In the genomic region with DNA sequence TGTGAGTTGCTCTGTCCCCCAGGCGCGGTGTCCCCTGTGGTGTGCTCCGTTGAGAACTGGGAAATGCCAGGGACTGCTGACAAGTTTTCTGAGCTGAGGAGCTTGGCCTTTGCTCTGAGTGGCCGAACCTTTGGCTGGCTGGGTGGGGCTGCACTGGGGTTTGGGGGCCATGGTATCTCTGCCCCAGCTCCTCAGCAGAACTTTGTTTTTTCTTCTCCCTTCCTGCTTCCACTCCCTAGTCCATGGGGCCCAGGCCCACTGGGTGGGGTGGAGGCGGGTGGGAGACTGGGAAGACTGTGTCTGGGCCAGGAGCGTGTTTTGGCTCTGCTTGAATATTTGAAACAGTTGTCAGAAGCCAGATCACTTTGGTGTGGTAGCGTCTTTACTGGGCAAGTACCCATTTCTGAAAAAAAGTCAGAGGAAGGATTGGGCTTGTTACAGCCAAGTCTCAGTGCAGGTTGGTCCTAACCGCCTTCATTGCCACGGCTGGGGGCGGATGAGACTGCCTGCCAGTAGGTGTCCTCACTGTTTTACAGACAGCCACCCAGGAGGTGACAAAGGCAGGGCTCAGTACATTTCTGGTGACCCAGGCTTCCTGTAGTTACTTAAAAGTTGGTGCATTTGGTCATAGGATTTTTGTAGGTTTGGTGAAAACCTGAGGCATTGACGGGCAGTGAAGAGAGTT, we compare ENCODE assay signal across 1 cellular context.
TF ChIP-seq lines count a peak whose summit lies in the region.

No MANE protein-coding gene starts in this region.

TF ChIP-seq in HepG2, 621 proteins besides CTCF, POLR2A, EP300 and RAD21 (continued from another document and continues in another):
- TF ChIP-seq, protein P1, sequence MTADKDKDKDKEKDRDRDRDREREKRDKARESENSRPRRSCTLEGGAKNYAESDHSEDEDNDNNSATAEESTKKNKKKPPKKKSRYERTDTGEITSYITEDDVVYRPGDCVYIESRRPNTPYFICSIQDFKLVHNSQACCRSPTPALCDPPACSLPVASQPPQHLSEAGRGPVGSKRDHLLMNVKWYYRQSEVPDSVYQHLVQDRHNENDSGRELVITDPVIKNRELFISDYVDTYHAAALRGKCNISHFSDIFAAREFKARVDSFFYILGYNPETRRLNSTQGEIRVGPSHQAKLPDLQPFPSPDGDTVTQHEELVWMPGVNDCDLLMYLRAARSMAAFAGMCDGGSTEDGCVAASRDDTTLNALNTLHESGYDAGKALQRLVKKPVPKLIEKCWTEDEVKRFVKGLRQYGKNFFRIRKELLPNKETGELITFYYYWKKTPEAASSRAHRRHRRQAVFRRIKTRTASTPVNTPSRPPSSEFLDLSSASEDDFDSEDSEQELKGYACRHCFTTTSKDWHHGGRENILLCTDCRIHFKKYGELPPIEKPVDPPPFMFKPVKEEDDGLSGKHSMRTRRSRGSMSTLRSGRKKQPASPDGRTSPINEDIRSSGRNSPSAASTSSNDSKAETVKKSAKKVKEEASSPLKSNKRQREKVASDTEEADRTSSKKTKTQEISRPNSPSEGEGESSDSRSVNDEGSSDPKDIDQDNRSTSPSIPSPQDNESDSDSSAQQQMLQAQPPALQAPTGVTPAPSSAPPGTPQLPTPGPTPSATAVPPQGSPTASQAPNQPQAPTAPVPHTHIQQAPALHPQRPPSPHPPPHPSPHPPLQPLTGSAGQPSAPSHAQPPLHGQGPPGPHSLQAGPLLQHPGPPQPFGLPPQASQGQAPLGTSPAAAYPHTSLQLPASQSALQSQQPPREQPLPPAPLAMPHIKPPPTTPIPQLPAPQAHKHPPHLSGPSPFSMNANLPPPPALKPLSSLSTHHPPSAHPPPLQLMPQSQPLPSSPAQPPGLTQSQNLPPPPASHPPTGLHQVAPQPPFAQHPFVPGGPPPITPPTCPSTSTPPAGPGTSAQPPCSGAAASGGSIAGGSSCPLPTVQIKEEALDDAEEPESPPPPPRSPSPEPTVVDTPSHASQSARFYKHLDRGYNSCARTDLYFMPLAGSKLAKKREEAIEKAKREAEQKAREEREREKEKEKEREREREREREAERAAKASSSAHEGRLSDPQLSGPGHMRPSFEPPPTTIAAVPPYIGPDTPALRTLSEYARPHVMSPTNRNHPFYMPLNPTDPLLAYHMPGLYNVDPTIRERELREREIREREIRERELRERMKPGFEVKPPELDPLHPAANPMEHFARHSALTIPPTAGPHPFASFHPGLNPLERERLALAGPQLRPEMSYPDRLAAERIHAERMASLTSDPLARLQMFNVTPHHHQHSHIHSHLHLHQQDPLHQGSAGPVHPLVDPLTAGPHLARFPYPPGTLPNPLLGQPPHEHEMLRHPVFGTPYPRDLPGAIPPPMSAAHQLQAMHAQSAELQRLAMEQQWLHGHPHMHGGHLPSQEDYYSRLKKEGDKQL (CRISPR knock-in tag; IDR thresholded peaks at IDR 0.05; ENCODE audit: low read depth): no peak
- no peak for TF ChIP-seq ZNF432 (CRISPR knock-in tag; IDR thresholded peaks at IDR 0.05; ENCODE audit: borderline replicate concordance)
- no peak for TF ChIP-seq ZBTB8A (CRISPR knock-in tag; IDR thresholded peaks at IDR 0.05; ENCODE audit: borderline replicate concordance, low read depth)
- no peak for TF ChIP-seq DNMT3B (CRISPR knock-in tag; conservative IDR thresholded peaks at IDR 0.05)
- TF ChIP-seq LCORL (IDR thresholded peaks at IDR 0.05): no peak
- TF ChIP-seq LCORL (CRISPR knock-in tag; IDR thresholded peaks at IDR 0.05): peak; percentile 50; the same call in 1 of the 2 replicates
- TF ChIP-seq ZNF510 (CRISPR knock-in tag; IDR thresholded peaks at IDR 0.05; ENCODE audit: low read depth): peak; percentile 53; the same call in 1 of the 2 replicates
- TF ChIP-seq GATAD2A (CRISPR knock-in tag; IDR thresholded peaks at IDR 0.05): peak; percentile 41; the same call in 1 of the 2 replicates
- peak; percentile 73; the same call in 1 of the 2 replicates for TF ChIP-seq ZNF792 (CRISPR knock-in tag; IDR thresholded peaks at IDR 0.05)
- TF ChIP-seq MAZ (IDR thresholded peaks at IDR 0.05; ENCODE audit: borderline replicate concordance, low read depth, low read length): no peak
- TF ChIP-seq MAZ (CRISPR knock-in tag; IDR thresholded peaks at IDR 0.05; ENCODE audit: low read depth): 0 out of 2 replicates have a peak, but pooled peaks have one; percentile 7
- TF ChIP-seq, protein P2, sequence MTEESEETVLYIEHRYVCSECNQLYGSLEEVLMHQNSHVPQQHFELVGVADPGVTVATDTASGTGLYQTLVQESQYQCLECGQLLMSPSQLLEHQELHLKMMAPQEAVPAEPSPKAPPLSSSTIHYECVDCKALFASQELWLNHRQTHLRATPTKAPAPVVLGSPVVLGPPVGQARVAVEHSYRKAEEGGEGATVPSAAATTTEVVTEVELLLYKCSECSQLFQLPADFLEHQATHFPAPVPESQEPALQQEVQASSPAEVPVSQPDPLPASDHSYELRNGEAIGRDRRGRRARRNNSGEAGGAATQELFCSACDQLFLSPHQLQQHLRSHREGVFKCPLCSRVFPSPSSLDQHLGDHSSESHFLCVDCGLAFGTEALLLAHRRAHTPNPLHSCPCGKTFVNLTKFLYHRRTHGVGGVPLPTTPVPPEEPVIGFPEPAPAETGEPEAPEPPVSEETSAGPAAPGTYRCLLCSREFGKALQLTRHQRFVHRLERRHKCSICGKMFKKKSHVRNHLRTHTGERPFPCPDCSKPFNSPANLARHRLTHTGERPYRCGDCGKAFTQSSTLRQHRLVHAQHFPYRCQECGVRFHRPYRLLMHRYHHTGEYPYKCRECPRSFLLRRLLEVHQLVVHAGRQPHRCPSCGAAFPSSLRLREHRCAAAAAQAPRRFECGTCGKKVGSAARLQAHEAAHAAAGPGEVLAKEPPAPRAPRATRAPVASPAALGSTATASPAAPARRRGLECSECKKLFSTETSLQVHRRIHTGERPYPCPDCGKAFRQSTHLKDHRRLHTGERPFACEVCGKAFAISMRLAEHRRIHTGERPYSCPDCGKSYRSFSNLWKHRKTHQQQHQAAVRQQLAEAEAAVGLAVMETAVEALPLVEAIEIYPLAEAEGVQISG (CRISPR knock-in tag; IDR thresholded peaks at IDR 0.05): peak; percentile 69
- TF ChIP-seq GATAD1 (CRISPR knock-in tag; IDR thresholded peaks at IDR 0.05): peak; percentile 40; the same call in 1 of the 2 replicates
- TF ChIP-seq SMAD3 (CRISPR knock-in tag; IDR thresholded peaks at IDR 0.05): peak; percentile 24; the same call in 1 of the 2 replicates
- TF ChIP-seq, protein P3, sequence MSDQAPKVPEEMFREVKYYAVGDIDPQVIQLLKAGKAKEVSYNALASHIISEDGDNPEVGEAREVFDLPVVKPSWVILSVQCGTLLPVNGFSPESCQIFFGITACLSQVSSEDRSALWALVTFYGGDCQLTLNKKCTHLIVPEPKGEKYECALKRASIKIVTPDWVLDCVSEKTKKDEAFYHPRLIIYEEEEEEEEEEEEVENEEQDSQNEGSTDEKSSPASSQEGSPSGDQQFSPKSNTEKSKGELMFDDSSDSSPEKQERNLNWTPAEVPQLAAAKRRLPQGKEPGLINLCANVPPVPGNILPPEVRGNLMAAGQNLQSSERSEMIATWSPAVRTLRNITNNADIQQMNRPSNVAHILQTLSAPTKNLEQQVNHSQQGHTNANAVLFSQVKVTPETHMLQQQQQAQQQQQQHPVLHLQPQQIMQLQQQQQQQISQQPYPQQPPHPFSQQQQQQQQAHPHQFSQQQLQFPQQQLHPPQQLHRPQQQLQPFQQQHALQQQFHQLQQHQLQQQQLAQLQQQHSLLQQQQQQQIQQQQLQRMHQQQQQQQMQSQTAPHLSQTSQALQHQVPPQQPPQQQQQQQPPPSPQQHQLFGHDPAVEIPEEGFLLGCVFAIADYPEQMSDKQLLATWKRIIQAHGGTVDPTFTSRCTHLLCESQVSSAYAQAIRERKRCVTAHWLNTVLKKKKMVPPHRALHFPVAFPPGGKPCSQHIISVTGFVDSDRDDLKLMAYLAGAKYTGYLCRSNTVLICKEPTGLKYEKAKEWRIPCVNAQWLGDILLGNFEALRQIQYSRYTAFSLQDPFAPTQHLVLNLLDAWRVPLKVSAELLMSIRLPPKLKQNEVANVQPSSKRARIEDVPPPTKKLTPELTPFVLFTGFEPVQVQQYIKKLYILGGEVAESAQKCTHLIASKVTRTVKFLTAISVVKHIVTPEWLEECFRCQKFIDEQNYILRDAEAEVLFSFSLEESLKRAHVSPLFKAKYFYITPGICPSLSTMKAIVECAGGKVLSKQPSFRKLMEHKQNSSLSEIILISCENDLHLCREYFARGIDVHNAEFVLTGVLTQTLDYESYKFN (CRISPR knock-in tag; conservative IDR thresholded peaks at IDR 0.05): no peak
- 0 out of 2 replicates have a peak, but pooled peaks have one; percentile 13 for TF ChIP-seq ISL2 (CRISPR knock-in tag; IDR thresholded peaks at IDR 0.05)
- TF ChIP-seq KDM3A (CRISPR knock-in tag; IDR thresholded peaks at IDR 0.05; ENCODE audit: low read depth): 0 out of 2 replicates have a peak, but pooled peaks have one; percentile 11
- TF ChIP-seq, protein P4, sequence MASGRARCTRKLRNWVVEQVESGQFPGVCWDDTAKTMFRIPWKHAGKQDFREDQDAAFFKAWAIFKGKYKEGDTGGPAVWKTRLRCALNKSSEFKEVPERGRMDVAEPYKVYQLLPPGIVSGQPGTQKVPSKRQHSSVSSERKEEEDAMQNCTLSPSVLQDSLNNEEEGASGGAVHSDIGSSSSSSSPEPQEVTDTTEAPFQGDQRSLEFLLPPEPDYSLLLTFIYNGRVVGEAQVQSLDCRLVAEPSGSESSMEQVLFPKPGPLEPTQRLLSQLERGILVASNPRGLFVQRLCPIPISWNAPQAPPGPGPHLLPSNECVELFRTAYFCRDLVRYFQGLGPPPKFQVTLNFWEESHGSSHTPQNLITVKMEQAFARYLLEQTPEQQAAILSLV (CRISPR knock-in tag; IDR thresholded peaks at IDR 0.05; ENCODE audit: borderline replicate concordance): no peak
- 0 out of 2 replicates have a peak, but pooled peaks have one; percentile 18 for TF ChIP-seq PPARG (CRISPR knock-in tag; conservative IDR thresholded peaks at IDR 0.05)
- no peak for TF ChIP-seq ATRX (CRISPR knock-in tag; IDR thresholded peaks at IDR 0.05; ENCODE audit: borderline replicate concordance)
- peak; percentile 49; the same call in 1 of the 2 replicates for TF ChIP-seq TARDBP (CRISPR knock-in tag; IDR thresholded peaks at IDR 0.05)
- TF ChIP-seq NFE2 (CRISPR knock-in tag; IDR thresholded peaks at IDR 0.05): no peak
- no peak for TF ChIP-seq ZNF737 (CRISPR knock-in tag; IDR thresholded peaks at IDR 0.05; ENCODE audit: borderline replicate concordance)
- no peak for TF ChIP-seq ZNF296 (CRISPR knock-in tag; conservative IDR thresholded peaks at IDR 0.05)
- TF ChIP-seq, protein P5, sequence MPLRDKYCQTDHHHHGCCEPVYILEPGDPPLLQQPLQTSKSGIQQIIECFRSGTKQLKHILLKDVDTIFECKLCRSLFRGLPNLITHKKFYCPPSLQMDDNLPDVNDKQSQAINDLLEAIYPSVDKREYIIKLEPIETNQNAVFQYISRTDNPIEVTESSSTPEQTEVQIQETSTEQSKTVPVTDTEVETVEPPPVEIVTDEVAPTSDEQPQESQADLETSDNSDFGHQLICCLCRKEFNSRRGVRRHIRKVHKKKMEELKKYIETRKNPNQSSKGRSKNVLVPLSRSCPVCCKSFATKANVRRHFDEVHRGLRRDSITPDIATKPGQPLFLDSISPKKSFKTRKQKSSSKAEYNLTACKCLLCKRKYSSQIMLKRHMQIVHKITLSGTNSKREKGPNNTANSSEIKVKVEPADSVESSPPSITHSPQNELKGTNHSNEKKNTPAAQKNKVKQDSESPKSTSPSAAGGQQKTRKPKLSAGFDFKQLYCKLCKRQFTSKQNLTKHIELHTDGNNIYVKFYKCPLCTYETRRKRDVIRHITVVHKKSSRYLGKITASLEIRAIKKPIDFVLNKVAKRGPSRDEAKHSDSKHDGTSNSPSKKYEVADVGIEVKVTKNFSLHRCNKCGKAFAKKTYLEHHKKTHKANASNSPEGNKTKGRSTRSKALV (CRISPR knock-in tag; IDR thresholded peaks at IDR 0.05): peak; percentile 55; the same call in 1 of the 2 replicates
- TF ChIP-seq, protein P6, sequence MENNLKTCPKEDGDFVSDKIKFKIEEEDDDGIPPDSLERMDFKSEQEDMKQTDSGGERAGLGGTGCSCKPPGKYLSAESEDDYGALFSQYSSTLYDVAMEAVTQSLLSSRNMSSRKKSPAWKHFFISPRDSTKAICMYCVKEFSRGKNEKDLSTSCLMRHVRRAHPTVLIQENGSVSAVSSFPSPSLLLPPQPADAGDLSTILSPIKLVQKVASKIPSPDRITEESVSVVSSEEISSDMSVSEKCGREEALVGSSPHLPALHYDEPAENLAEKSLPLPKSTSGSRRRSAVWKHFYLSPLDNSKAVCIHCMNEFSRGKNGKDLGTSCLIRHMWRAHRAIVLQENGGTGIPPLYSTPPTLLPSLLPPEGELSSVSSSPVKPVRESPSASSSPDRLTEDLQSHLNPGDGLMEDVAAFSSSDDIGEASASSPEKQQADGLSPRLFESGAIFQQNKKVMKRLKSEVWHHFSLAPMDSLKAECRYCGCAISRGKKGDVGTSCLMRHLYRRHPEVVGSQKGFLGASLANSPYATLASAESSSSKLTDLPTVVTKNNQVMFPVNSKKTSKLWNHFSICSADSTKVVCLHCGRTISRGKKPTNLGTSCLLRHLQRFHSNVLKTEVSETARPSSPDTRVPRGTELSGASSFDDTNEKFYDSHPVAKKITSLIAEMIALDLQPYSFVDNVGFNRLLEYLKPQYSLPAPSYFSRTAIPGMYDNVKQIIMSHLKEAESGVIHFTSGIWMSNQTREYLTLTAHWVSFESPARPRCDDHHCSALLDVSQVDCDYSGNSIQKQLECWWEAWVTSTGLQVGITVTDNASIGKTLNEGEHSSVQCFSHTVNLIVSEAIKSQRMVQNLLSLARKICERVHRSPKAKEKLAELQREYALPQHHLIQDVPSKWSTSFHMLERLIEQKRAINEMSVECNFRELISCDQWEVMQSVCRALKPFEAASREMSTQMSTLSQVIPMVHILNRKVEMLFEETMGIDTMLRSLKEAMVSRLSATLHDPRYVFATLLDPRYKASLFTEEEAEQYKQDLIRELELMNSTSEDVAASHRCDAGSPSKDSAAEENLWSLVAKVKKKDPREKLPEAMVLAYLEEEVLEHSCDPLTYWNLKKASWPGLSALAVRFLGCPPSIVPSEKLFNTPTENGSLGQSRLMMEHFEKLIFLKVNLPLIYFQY (CRISPR knock-in tag; IDR thresholded peaks at IDR 0.05; ENCODE audit: borderline replicate concordance): 0 out of 2 replicates have a peak, but pooled peaks have one; percentile 24
- no peak for TF ChIP-seq TOE1 (CRISPR knock-in tag; IDR thresholded peaks at IDR 0.05)
- TF ChIP-seq, protein P7, sequence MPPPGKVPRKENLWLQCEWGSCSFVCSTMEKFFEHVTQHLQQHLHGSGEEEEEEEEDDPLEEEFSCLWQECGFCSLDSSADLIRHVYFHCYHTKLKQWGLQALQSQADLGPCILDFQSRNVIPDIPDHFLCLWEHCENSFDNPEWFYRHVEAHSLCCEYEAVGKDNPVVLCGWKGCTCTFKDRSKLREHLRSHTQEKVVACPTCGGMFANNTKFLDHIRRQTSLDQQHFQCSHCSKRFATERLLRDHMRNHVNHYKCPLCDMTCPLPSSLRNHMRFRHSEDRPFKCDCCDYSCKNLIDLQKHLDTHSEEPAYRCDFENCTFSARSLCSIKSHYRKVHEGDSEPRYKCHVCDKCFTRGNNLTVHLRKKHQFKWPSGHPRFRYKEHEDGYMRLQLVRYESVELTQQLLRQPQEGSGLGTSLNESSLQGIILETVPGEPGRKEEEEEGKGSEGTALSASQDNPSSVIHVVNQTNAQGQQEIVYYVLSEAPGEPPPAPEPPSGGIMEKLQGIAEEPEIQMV (CRISPR knock-in tag; IDR thresholded peaks at IDR 0.05; ENCODE audit: low read depth): no peak
- 0 out of 2 replicates have a peak, but pooled peaks have one; percentile 59 for TF ChIP-seq MXD4 (CRISPR knock-in tag; IDR thresholded peaks at IDR 0.05)
- no peak for TF ChIP-seq TBP (CRISPR knock-in tag; IDR thresholded peaks at IDR 0.05)
- TF ChIP-seq ZNF335 (CRISPR knock-in tag; IDR thresholded peaks at IDR 0.05): no peak
- TF ChIP-seq ARID2 (CRISPR knock-in tag; IDR thresholded peaks at IDR 0.05; ENCODE audit: borderline replicate concordance): no peak
